Comparison of ENCODE assay signal across 1 cellular context in the genomic region with DNA sequence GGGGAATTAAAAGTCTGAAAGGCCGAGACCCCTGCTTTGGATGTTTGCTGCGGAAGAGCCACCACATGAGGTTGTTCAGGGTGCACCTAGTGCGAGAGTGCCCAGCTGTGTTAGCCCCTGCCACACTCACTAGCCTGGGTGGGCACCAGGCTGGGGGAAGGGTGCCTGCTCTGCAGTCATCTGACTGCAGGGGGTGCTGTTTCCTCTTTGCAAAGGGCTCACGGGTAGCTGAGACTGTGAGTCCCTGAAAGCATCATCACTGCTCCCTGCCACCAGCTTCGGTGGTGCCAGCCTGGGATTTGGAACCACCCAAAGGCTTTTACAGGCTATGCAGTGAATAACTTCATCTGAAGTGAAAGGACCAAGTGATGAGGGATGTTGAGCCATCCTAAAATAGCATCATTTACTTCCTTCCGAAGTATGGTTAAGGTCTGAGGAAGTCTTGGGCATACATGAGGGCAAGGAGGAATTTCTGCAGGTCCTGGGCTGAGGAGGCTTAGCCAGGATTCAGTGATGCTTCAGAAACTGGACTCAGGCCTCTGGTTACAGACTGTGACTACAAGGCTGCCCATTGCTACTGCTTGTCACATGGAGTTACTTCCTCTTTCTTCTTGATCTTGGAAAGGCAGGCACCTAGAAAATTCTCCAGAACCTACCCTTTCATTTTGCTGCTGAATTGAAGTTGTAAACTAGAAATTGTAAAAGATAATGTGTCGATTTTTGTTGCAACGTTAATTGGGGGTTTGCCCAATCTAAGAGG.
TF ChIP-seq lines count a peak whose summit lies in the region.

No MANE protein-coding gene starts in this region.

TF ChIP-seq in SK-N-SH, 30 proteins besides CTCF, POLR2A, EP300 and RAD21 (continued from another document):
- TF ChIP-seq MEF2A (IDR thresholded peaks at IDR 0.05; ENCODE audit: borderline replicate concordance, low read depth) = no peak
TF ChIP-seq in SK-N-SH: peak in this region for 1.
